In genomic region chr12:71947645-71948105, GRCh38 we compare ENCODE assay signal across 9 cellular contexts. TPM values are rescaled to one million over a fixed set of nuclear protein-coding genes. Genes with fewer than 3 reads are reported as not detected.
DNase-seq lines count a peak whose midpoint lies in the region; ATAC-seq, FAIRE-seq and TF ChIP-seq lines count a peak whose summit lies in the region.
"Had no signal": no experiment of that assay in that cellular context is flagged by ENCODE, and none has a peak within 500 bp of the region (broad histone marks: within the 10 kb centered on the region; RNA-seq: fewer than 3 reads in every experiment).

No MANE protein-coding gene starts in this region.

- BruUV-seq in MCF 10A (replicated peaks; lab: Mats Ljungman, UMichigan), result no TSS peak
- BruUV-seq in HepG2 (replicated peaks; lab: Mats Ljungman, UMichigan), result no TSS peak

- TF ChIP-seq CTCF in MCF 10A (IDR thresholded peaks at IDR 0.05; ENCODE audit: unreplicated experiment) (no peak), HepG2 (CRISPR knock-in tag; IDR thresholded peaks at IDR 0.05) (no peak)

- in situ Hi-C loops in HepG2 (cut with HindIII; ENCODE audit: extremely low pct_ligation_motif_present, low pct_unique_long_range_greater_than_20kb), result no loop called here

- no peak overlapping the region for H2AFZ ChIP-seq in HepG2 (ENCODE audit: low read length)

- no peaks in the 10 kb centered on the region for H3K36me3 ChIP-seq in HepG2 (replicated peaks in 1 of 2; ENCODE audit: control insufficient read depth in 1 of 2, insufficient read depth in 2 of 2, low read length in 2 of 2)
- no peaks in the 10 kb centered on the region for H3K36me3 ChIP-seq in naive thymus-derived CD4-positive, alpha-beta T cell (ENCODE audit: control insufficient read depth in 2 of 3, insufficient read depth in 3 of 3, low read length in 3 of 3)

- peak; percentile 40 to 65; a peak in 2 of 4 replicates for TF ChIP-seq EP300 in HepG2 (IDR thresholded peaks at IDR 0.05; ENCODE audit: low read depth in 2 of 2, low read length in 2 of 2)
- 0 out of 2 replicates have a peak, but pooled peaks have one; percentile 40 for TF ChIP-seq EP300 in HepG2 (CRISPR knock-in tag; IDR thresholded peaks at IDR 0.05; ENCODE audit: borderline replicate concordance)

- peaks cover 7% of the 10 kb centered on the region for H3K4me1 Mint-ChIP-seq in MCF 10A (ENCODE audit: insufficient read depth, unreplicated experiment)
- no peaks in the 10 kb centered on the region for H3K4me1 Mint-ChIP-seq in naive thymus-derived CD4-positive, alpha-beta T cell

- no peak for TF ChIP-seq RAD21 in HepG2 (CRISPR knock-in tag; IDR thresholded peaks at IDR 0.05)

- peaks cover 40% of the 10 kb centered on the region for H3K27me3 Mint-ChIP-seq in MCF 10A (ENCODE audit: insufficient read depth, unreplicated experiment)
- peaks cover 22 to 37% (median 37%) of the 10 kb centered on the region in 5 donors for H3K27me3 Mint-ChIP-seq in naive thymus-derived CD4-positive, alpha-beta T cell

- WGBS in HepG2 (ENCODE audit: low lambda C conversion rate), result 1% methylated on average over 9 of the region's 9 CpGs

- no peak overlapping the region for H3K27ac Mint-ChIP-seq in MCF 10A (ENCODE audit: low read depth, unreplicated experiment)
- no peak overlapping the region for H3K27ac Mint-ChIP-seq in naive thymus-derived CD4-positive, alpha-beta T cell
- no peak overlapping the region for H3K27ac Mint-ChIP-seq in activated naive CD4-positive, alpha-beta T cell treated with anti-CD3 and anti-CD28 coated beads, Interleukin-2, amount 50 U/mL, for 72 hours
- H3K27ac Mint-ChIP-seq: activated CD8-positive, alpha-beta T cell treated with anti-CD3 and anti-CD28 coated beads, Interleukin-2, amount 10 ng/mL, durations not matched to agents 7 days and 5 days had no signal

- H3K4me1 ChIP-seq in HepG2 (ENCODE audit: insufficient read depth, low read length), result peaks cover 10% of the 10 kb centered on the region
- no peaks in the 10 kb centered on the region for H3K4me1 ChIP-seq in naive thymus-derived CD4-positive, alpha-beta T cell (ENCODE audit: control insufficient read depth in 2 of 2, insufficient read depth in 2 of 2, low read length in 2 of 2)

- H3K4me2 ChIP-seq in HepG2 (ENCODE audit: low read depth, low read length), result no peak overlapping the region

- no peaks in the 10 kb centered on the region for H3K36me3 Mint-ChIP-seq in MCF 10A (ENCODE audit: insufficient read depth, unreplicated experiment)
- H3K36me3 Mint-ChIP-seq in naive thymus-derived CD4-positive, alpha-beta T cell, result no peaks in the 10 kb centered on the region
- no peaks in the 10 kb centered on the region for H3K36me3 Mint-ChIP-seq in activated naive CD4-positive, alpha-beta T cell treated with anti-CD3 and anti-CD28 coated beads, Interleukin-2, amount 50 U/mL, for 72 hours

- CTCF ChIA-PET in MCF 10A (lab: Yijun Ruan, JAX) (interaction anchor here (1.1 kb wide), 1 partner anchor 9 kb away, joined by 3 read pairs; no protein-coding TSS in a partner anchor), HepG2 (lab: Yijun Ruan, JAX; ENCODE audit: low intra/inter-chr PET ratio, low total read pairs) (no interaction called here)
- CTCF ChIA-PET in naive thymus-derived CD4-positive, alpha-beta T cell (lab: Charles Lee), result no interaction called here

- H3K9ac ChIP-seq in HepG2 (ENCODE audit: insufficient read depth, low read depth, low read length), result no peak overlapping the region

- peaks cover 0 to 4% of the 10 kb centered on the region in 2 experiments; a peak in 1 of 5 replicates for H3K27me3 ChIP-seq in HepG2 (ENCODE audit: control insufficient read depth in 1 of 2, insufficient read depth in 2 of 2, low read length in 2 of 2)
- H3K27me3 ChIP-seq in naive thymus-derived CD4-positive, alpha-beta T cell (ENCODE audit: control insufficient read depth in 2 of 2, insufficient read depth in 2 of 2, low read length in 2 of 2), result no peaks in the 10 kb centered on the region

- H3K79me2 ChIP-seq in HepG2 (ENCODE audit: insufficient read depth, low read length), result no peaks in the 10 kb centered on the region

- no peaks in the 10 kb centered on the region for H3K9me3 ChIP-seq in HepG2 (ENCODE audit: low read length)
- no peaks in the 10 kb centered on the region for H3K9me3 ChIP-seq in naive thymus-derived CD4-positive, alpha-beta T cell (ENCODE audit: control insufficient read depth in 2 of 3, low read length in 3 of 3)

- H3K4me3 Mint-ChIP-seq in MCF 10A (ENCODE audit: unreplicated experiment), result no peak overlapping the region
- H3K4me3 Mint-ChIP-seq in naive thymus-derived CD4-positive, alpha-beta T cell, result no peak overlapping the region
- H3K4me3 Mint-ChIP-seq: activated CD8-positive, alpha-beta T cell treated with anti-CD3 and anti-CD28 coated beads, Interleukin-2, amount 10 ng/mL, durations not matched to agents 7 days and 5 days had no signal

- intact Hi-C loops in MCF 10A (cut with micrococcal nuclease), result no loop called here
- intact Hi-C loops in HepG2 (cut with micrococcal nuclease; ENCODE audit: unreplicated experiment), result loop anchor here (1.0 kb wide), 1 partner anchor 9 kb away; the partner anchor contains the start of gene TPH2
- intact Hi-C loops in naive thymus-derived CD4-positive, alpha-beta T cell (cut with micrococcal nuclease), result no loop called here

- DNase-seq in DMS53 (lab: John Stamatoyannopoulos, UW) (peak; percentile 100), NCI-H2081 (lab: John Stamatoyannopoulos, UW) (peak; percentile 91 to 98), MCF 10A (ENCODE audit: unreplicated experiment) (peak; percentile 85), HepG2 (ENCODE audit: low spot score) (peak; percentile 85)
- no peak for DNase-seq in activated effector memory CD4-positive, alpha-beta T cell treated with anti-CD3 and anti-CD28 coated beads, Interleukin-2, amount 50 U/mL, for 16 hours
- DNase-seq in naive thymus-derived CD4-positive, alpha-beta T cell, result no peak
- DNase-seq in activated naive CD4-positive, alpha-beta T cell treated with anti-CD3 and anti-CD28 coated beads, Interleukin-2, amount 50 U/mL, for 72 hours (ENCODE audit: low spot score in 2 of 2), result no peak
- DNase-seq: activated CD8-positive, alpha-beta T cell treated with anti-CD3 and anti-CD28 coated beads, Interleukin-2, amount 10 ng/mL, durations not matched to agents 7 days and 5 days had no signal

- TF ChIP-seq POLR2A in HepG2 (IDR thresholded peaks at IDR 0.05; ENCODE audit: insufficient read depth in 1 of 2, low read depth in 2 of 2, low read length in 2 of 2), result no peak

- POLR2A ChIA-PET in MCF 10A (lab: Yijun Ruan, JAX) (no interaction called here), HepG2 (lab: Yijun Ruan, JAX) (no interaction called here)
- POLR2A ChIA-PET in naive thymus-derived CD4-positive, alpha-beta T cell (lab: Charles Lee), result no interaction called here

- peak; percentile 50 for FAIRE-seq in HepG2 (lab: Jason Lieb, UNC)

- H3K4me3 ChIP-seq in HepG2 (replicated peaks in 1 of 3; ENCODE audit: insufficient read depth in 1 of 3, low read depth in 2 of 3, low read length in 3 of 3), result no peak overlapping the region
- no peak overlapping the region for H3K4me3 ChIP-seq in naive thymus-derived CD4-positive, alpha-beta T cell (ENCODE audit: low read length)

- ATAC-seq in HepG2, result peak; percentile 99
- ATAC-seq in naive thymus-derived CD4-positive, alpha-beta T cell, result no peak
- ATAC-seq in GM21528 (IDR thresholded peaks at IDR 0.05; ENCODE audit: low FRiP score, unreplicated experiment), result no peak
- no peak for ATAC-seq in activated naive CD4-positive, alpha-beta T cell treated with anti-CD3 and anti-CD28 coated beads, Interleukin-2, amount 50 U/mL, for 72 hours
- ATAC-seq: activated CD8-positive, alpha-beta T cell treated with anti-CD3 and anti-CD28 coated beads, Interleukin-2, amount 10 ng/mL, durations not matched to agents 7 days and 5 days had no signal

- H3K27ac ChIP-seq in HepG2 (ENCODE audit: extremely low read length, insufficient read depth, low read length), result no peak overlapping the region
- H3K27ac ChIP-seq in naive thymus-derived CD4-positive, alpha-beta T cell (ENCODE audit: low read depth, low read length), result no peak overlapping the region

- H3K9me3 Mint-ChIP-seq in MCF 10A (ENCODE audit: unreplicated experiment), result no peaks in the 10 kb centered on the region
- no peaks in the 10 kb centered on the region for H3K9me3 Mint-ChIP-seq in naive thymus-derived CD4-positive, alpha-beta T cell
- no peaks in the 10 kb centered on the region for H3K9me3 Mint-ChIP-seq in activated naive CD4-positive, alpha-beta T cell treated with anti-CD3 and anti-CD28 coated beads, Interleukin-2, amount 50 U/mL, for 72 hours

- no peaks in the 10 kb centered on the region for H4K20me1 ChIP-seq in HepG2 (ENCODE audit: insufficient read depth, low read length)

TF ChIP-seq in HepG2, 621 proteins besides CTCF, POLR2A, EP300 and RAD21 (continues in another document):
- TF ChIP-seq SIN3A (IDR thresholded peaks at IDR 0.05; ENCODE audit: borderline replicate concordance, low read depth, low read length), result no peak
- peak; percentile 58; the same call in 1 of the 2 replicates for TF ChIP-seq RFX3 (CRISPR knock-in tag; IDR thresholded peaks at IDR 0.05)

RNA-seq across cellular contexts. Expression of gene TPH2, which starts 9.0 kb away (rescaled TPM):
- total RNA-seq in MCF 10A (2022) (not detected in 2 replicates), HepG2 (2016; rRNA removed; fragmentation: Illumina TruSeq; extraction: Trizol) (not detected in 2 replicates)
- total RNA-seq in HepG2 (2016; cell fraction: cytosol; rRNA removed; fragmentation: Illumina TruSeq; extraction: Trizol; ENCODE audit: low read depth), result not detected in 2 replicates
- total RNA-seq in HepG2 (2016; cell fraction: insoluble cytoplasmic fraction; rRNA removed; fragmentation: Illumina TruSeq; extraction: Trizol), result not detected in 2 replicates
- not detected in 2 replicates for total RNA-seq in HepG2 (2016; cell fraction: membrane; rRNA removed; fragmentation: Illumina TruSeq; extraction: Trizol)
- total RNA-seq in HepG2 (2016; cell fraction: nucleus; rRNA removed; fragmentation: Illumina TruSeq; extraction: Trizol), result not detected in 2 replicates
- polyA plus RNA-seq in HepG2 (2011; rRNA removed), result not detected in 2 replicates
- not detected in 2 replicates for polyA plus RNA-seq in HepG2 (2011; cell fraction: cytosol; rRNA removed)
- not detected in 2 replicates for polyA plus RNA-seq in HepG2 (2011; cell fraction: nucleus; rRNA removed)
- polyA plus RNA-seq in HepG2 (2012), result not detected in 2 replicates
- 0.14 TPM in 1 of 2 replicates, not detected in the other for polyA plus RNA-seq in HepG2 (2016; cell fraction: cytosol; fragmentation: Illumina TruSeq; extraction: Trizol; ENCODE audit: low read depth)
- polyA plus RNA-seq in HepG2 (2016; cell fraction: insoluble cytoplasmic fraction; fragmentation: Illumina TruSeq; extraction: Trizol; ENCODE audit: low read depth), result not detected in 2 replicates
- not detected in 2 replicates for polyA plus RNA-seq in HepG2 (2016; cell fraction: membrane; fragmentation: Illumina TruSeq; extraction: Trizol; ENCODE audit: low read depth)
- polyA plus RNA-seq in HepG2 (2016; cell fraction: nucleus; fragmentation: Illumina TruSeq; extraction: Trizol; ENCODE audit: insufficient read depth, low read depth), result not detected in 2 replicates
- polyA minus RNA-seq in HepG2 (2011; rRNA and poly(A)+ RNA removed; ENCODE audit: low replicate concordance), result not detected in 2 replicates
- not detected in 2 replicates for polyA minus RNA-seq in HepG2 (2011; cell fraction: cytosol; rRNA and poly(A)+ RNA removed)
- not detected in 2 replicates for polyA minus RNA-seq in HepG2 (2011; cell fraction: nucleus; rRNA and poly(A)+ RNA removed)
- total RNA-seq in naive thymus-derived CD4-positive, alpha-beta T cell, result under 1 TPM in 1 of 5 experiments, not detected in 4; 0.16 TPM
- polyA plus RNA-seq in naive thymus-derived CD4-positive, alpha-beta T cell, result not detected
- not detected for total RNA-seq in activated naive CD4-positive, alpha-beta T cell treated with anti-CD3 and anti-CD28 coated beads, Interleukin-2, amount 50 U/mL, for 72 hours
- total RNA-seq: activated CD8-positive, alpha-beta T cell treated with anti-CD3 and anti-CD28 coated beads, Interleukin-2, amount 10 ng/mL, durations not matched to agents 7 days and 5 days had no signal

Comparison
In these comparisons a context has a peak if more than half of its experiments do, and no peak if none do; other contexts are left out.
1. DNase-seq: peak in DMS53 (single experiment), NCI-H2081 (2 of 2), MCF 10A (single experiment) and HepG2 (single experiment); none in activated effector memory CD4-positive, alpha-beta T cell treated with anti-CD3 and anti-CD28 coated beads, Interleukin-2, amount 50 U/mL, for 16 hours (single experiment), naive thymus-derived CD4-positive, alpha-beta T cell (0 of 9) and activated naive CD4-positive, alpha-beta T cell treated with anti-CD3 and anti-CD28 coated beads, Interleukin-2, amount 50 U/mL, for 72 hours (0 of 2).